ENCODE assay signal across 1 cellular context in the genomic region with DNA sequence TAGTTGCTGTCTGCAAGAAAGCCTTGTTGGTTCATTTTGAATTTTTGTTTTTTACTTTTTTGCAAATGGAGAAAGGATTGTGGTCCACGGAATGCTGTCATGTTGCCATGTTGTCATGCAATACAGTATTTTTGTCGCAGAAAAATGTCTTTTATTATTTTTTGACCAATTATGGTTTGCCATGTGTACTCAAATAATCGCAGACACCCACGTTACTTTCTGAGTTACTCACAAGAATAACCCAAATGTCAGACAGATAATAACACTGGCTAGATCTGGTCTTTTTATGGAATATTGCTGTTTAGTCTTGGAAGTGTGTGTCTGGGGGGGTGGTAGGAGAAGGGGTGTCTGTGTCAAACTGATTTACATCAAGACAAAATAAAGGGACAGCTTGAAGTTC.
TF ChIP-seq lines count a peak whose summit lies in the region.

No MANE protein-coding gene starts in this region.

TF ChIP-seq in IMR-90, 13 proteins besides CTCF, POLR2A, EP300 and RAD21:
- TF ChIP-seq MXI1 (IDR thresholded peaks at IDR 0.05; ENCODE audit: borderline replicate concordance, low read depth, low read length) (0 out of 2 replicates have a peak, but pooled peaks have one; percentile 42), RFX5 (IDR thresholded peaks at IDR 0.05; ENCODE audit: low read depth, low read length) (no peak), CEBPB (IDR thresholded peaks at IDR 0.05; ENCODE audit: low read depth, low read length) (0 out of 2 replicates have a peak, but pooled peaks have one; percentile 16), FOS (IDR thresholded peaks at IDR 0.05; ENCODE audit: low read depth, low read length) (0 out of 2 replicates have a peak, but pooled peaks have one; percentile 20), SMC3 (IDR thresholded peaks at IDR 0.05; ENCODE audit: low read depth, low read length) (no peak)
- TF ChIP-seq, protein P1, sequence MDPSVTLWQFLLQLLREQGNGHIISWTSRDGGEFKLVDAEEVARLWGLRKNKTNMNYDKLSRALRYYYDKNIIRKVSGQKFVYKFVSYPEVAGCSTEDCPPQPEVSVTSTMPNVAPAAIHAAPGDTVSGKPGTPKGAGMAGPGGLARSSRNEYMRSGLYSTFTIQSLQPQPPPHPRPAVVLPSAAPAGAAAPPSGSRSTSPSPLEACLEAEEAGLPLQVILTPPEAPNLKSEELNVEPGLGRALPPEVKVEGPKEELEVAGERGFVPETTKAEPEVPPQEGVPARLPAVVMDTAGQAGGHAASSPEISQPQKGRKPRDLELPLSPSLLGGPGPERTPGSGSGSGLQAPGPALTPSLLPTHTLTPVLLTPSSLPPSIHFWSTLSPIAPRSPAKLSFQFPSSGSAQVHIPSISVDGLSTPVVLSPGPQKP (IDR thresholded peaks at IDR 0.05; ENCODE audit: borderline replicate concordance, low read depth, low read length), result no peak
